ENCODE assay signal across 2 cellular contexts in genomic region chr10:119595134-119595714, GRCh38.
TF ChIP-seq lines count a peak whose summit lies in the region.

No MANE protein-coding gene starts in this region.

TF ChIP-seq in H1, 55 proteins besides CTCF, POLR2A, EP300 and RAD21:
- TF ChIP-seq KDM1A (IDR thresholded peaks at IDR 0.05; ENCODE audit: borderline replicate concordance, low read length) = no peak
- peak; percentile 98 for TF ChIP-seq MAFK (IDR thresholded peaks at IDR 0.05; ENCODE audit: low read depth, low read length)
- TF ChIP-seq BACH1 (IDR thresholded peaks at IDR 0.05; ENCODE audit: low read length) = peak; percentile 84
- TF ChIP-seq JUND (IDR thresholded peaks at IDR 0.05; ENCODE audit: low read length) = 0 out of 2 replicates have a peak, but pooled peaks have one; percentile 19
- TF ChIP-seq JUN (IDR thresholded peaks at IDR 0.05; ENCODE audit: low read depth, low read length) = no peak
- peak in 1 of 2 experiments; percentile 55; a peak in 1 of 4 replicates for TF ChIP-seq SIN3A (conservative IDR thresholded peaks at IDR 0.05 in 1 of 2, IDR thresholded peaks at IDR 0.05 in 1 of 2; ENCODE audit: low read depth in 1 of 2, low read length in 2 of 2)
- TF ChIP-seq POLR2AphosphoS5 (IDR thresholded peaks at IDR 0.05; ENCODE audit: low read depth, low read length) = no peak

TF ChIP-seq in neural cell, 6 proteins besides CTCF, POLR2A, EP300 and RAD21:
- TF ChIP-seq POLR2AphosphoS5 (IDR thresholded peaks at IDR 0.05) (no peak), TAF1 (IDR thresholded peaks at IDR 0.05; ENCODE audit: low read depth) (no peak), SMC3 (conservative IDR thresholded peaks at IDR 0.05; ENCODE audit: poor library complexity) (no peak), EZH2 (IDR thresholded peaks at IDR 0.05; ENCODE audit: borderline replicate concordance, insufficient read depth, low read length, poor library complexity, severe bottlenecking) (no peak), MXI1 (conservative IDR thresholded peaks at IDR 0.05; ENCODE audit: poor library complexity, severe bottlenecking) (no peak)
- TF ChIP-seq, protein P1, sequence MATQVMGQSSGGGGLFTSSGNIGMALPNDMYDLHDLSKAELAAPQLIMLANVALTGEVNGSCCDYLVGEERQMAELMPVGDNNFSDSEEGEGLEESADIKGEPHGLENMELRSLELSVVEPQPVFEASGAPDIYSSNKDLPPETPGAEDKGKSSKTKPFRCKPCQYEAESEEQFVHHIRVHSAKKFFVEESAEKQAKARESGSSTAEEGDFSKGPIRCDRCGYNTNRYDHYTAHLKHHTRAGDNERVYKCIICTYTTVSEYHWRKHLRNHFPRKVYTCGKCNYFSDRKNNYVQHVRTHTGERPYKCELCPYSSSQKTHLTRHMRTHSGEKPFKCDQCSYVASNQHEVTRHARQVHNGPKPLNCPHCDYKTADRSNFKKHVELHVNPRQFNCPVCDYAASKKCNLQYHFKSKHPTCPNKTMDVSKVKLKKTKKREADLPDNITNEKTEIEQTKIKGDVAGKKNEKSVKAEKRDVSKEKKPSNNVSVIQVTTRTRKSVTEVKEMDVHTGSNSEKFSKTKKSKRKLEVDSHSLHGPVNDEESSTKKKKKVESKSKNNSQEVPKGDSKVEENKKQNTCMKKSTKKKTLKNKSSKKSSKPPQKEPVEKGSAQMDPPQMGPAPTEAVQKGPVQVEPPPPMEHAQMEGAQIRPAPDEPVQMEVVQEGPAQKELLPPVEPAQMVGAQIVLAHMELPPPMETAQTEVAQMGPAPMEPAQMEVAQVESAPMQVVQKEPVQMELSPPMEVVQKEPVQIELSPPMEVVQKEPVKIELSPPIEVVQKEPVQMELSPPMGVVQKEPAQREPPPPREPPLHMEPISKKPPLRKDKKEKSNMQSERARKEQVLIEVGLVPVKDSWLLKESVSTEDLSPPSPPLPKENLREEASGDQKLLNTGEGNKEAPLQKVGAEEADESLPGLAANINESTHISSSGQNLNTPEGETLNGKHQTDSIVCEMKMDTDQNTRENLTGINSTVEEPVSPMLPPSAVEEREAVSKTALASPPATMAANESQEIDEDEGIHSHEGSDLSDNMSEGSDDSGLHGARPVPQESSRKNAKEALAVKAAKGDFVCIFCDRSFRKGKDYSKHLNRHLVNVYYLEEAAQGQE (IDR thresholded peaks at IDR 0.05; ENCODE audit: borderline replicate concordance) = no peak
